8 cellular contexts compared by ENCODE assay signal in the genomic region with DNA sequence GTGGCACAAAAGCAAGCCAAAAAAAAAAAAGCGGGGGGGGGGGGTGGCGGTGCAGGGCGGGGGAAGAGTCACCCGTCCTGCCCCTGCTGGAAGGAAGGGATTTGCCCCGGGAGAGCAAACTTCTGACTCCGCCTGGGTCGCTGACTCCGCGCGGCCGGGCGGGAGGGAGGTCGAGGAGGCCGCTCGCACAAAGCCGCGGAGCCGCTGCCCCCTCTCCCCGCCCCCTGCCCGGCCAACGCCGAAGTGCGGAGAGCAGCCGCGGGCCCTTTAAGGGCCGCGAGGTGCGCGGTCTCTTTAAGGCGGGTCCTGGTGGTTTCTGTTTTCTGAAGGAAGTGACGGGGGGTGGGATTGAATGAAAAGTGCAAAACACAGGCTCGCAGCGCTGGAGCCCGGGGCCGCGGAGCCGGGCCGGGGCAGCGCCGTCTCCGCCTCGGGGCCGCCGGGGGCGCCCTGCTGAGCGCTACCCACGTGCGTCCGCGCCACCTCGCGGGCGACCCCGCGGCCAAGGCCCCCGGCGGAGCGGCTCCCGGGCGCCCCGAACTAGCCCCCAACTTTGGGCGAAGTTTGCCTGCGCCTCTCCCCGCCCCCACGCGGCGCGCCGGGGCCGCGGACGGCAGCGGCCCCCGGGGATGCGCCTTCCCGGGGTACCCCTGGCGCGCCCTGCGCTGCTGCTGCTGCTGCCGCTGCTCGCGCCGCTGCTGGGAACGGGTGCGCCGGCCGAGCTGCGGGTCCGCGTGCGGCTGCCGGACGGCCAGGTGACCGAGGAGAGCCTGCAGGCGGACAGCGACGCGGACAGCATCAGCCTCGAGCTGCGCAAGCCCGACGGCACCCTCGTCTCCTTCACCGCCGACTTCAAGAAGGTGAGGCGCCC. TPM values are rescaled to one million over a fixed set of nuclear protein-coding genes. Genes with fewer than 3 reads are reported as not detected.
DNase-seq lines count a peak whose midpoint lies in the region; ATAC-seq, FAIRE-seq and TF ChIP-seq lines count a peak whose summit lies in the region.

A gene (plus strand): TSS at position 382 of the 871 bp plus-strand sequence. CDS start 248 bp downstream, at position 630.

- peaks cover 2% of the 10 kb centered on the region for H3K36me3 Mint-ChIP-seq in activated T-helper 1 cell treated with anti-CD3 and anti-CD28 coated beads, Interleukin-12 subunit alpha, Interleukin-12 subunit beta, Interleukin-2, Interleukin-4 antibody, amounts not matched to agents 30 ng/mL and 10 ng/mL and 1 ng/mL, durations not matched to agents 14 hours and 24 hours and 36 hours (ENCODE audit: low read depth)
- H3K36me3 Mint-ChIP-seq in naive thymus-derived CD8-positive, alpha-beta T cell, result no peaks in the 10 kb centered on the region
- H3K36me3 Mint-ChIP-seq in stimulated activated naive B cell treated with anti-CD40 and anti-IgM and Interleukin-4, amounts not matched to agents 10 μg/mL and 1 μg/mL and 100 μg/mL, for 72 hours, result no peaks in the 10 kb centered on the region

- no peak for TF ChIP-seq POLR2A in A549 (IDR thresholded peaks at IDR 0.05; ENCODE audit: low read length)

- H3K9me3 ChIP-seq in A549 (no peaks in the 10 kb centered on the region), OCI-LY1 (ENCODE audit: low read length) (no peaks in the 10 kb centered on the region), fibroblast of lung (ENCODE audit: control insufficient read depth, insufficient read depth, low read depth, low read length) (no peaks in the 10 kb centered on the region)

- peak; percentile 31; the same call in 2 of the 3 replicates for TF ChIP-seq CTCF in A549 (IDR thresholded peaks at IDR 0.05)
- no peak for TF ChIP-seq CTCF in OCI-LY1 (IDR thresholded peaks at IDR 0.05; ENCODE audit: low read length)
- no peak for TF ChIP-seq CTCF in fibroblast of lung (conservative IDR thresholded peaks at IDR 0.05 in 1 of 2, IDR thresholded peaks at IDR 0.05 in 1 of 2; ENCODE audit: low read depth in 1 of 2, low read length in 2 of 2)

- H3K4me2 ChIP-seq in A549 (peak within 1 kb of the TSS; percentile 78), OCI-LY1 (ENCODE audit: low read length) (peak within 1 kb of the TSS; percentile 64), fibroblast of lung (ENCODE audit: extremely low read depth, insufficient read depth, low read length) (peak within 1 kb of the TSS; percentile 98)

- WGBS in A549 (ENCODE audit: missing lambda C conversion rate), result 0% methylated on average over 1 of the region's 106 CpGs

- H3K27me3 Mint-ChIP-seq in activated T-helper 1 cell treated with anti-CD3 and anti-CD28 coated beads, Interleukin-12 subunit alpha, Interleukin-12 subunit beta, Interleukin-2, Interleukin-4 antibody, amounts not matched to agents 30 ng/mL and 10 ng/mL and 1 ng/mL, durations not matched to agents 14 hours and 24 hours and 36 hours (ENCODE audit: insufficient read depth), result peaks cover 54% of the 10 kb centered on the region
- peaks cover 0 to 28% (median 13%) of the 10 kb centered on the region in 5 donors for H3K27me3 Mint-ChIP-seq in naive thymus-derived CD8-positive, alpha-beta T cell
- H3K27me3 Mint-ChIP-seq in stimulated activated naive B cell treated with anti-CD40 and anti-IgM and Interleukin-4, amounts not matched to agents 10 μg/mL and 1 μg/mL and 100 μg/mL, for 72 hours, result peaks cover 35% of the 10 kb centered on the region in 2 donors

- no peaks in the 10 kb centered on the region for H3K27me3 ChIP-seq in OCI-LY1 (ENCODE audit: insufficient read depth, low read length)
- H3K27me3 ChIP-seq in fibroblast of lung (ENCODE audit: control insufficient read depth, insufficient read depth, low read length), result no peaks in the 10 kb centered on the region

- H3K4me3 Mint-ChIP-seq in activated T-helper 1 cell treated with anti-CD3 and anti-CD28 coated beads, Interleukin-12 subunit alpha, Interleukin-12 subunit beta, Interleukin-2, Interleukin-4 antibody, amounts not matched to agents 30 ng/mL and 10 ng/mL and 1 ng/mL, durations not matched to agents 14 hours and 24 hours and 36 hours, result peak within 1 kb of the TSS; percentile 92
- H3K4me3 Mint-ChIP-seq in naive thymus-derived CD8-positive, alpha-beta T cell, result peak within 1 kb of the TSS; percentile 89 to 98 (median 95)
- peak within 1 kb of the TSS; percentile 88 to 90 for H3K4me3 Mint-ChIP-seq in stimulated activated naive B cell treated with anti-CD40 and anti-IgM and Interleukin-4, amounts not matched to agents 10 μg/mL and 1 μg/mL and 100 μg/mL, for 72 hours

- POLR2A ChIA-PET in A549 (lab: Yijun Ruan, JAX), result no interaction called here
- POLR2A ChIA-PET in naive thymus-derived CD8-positive, alpha-beta T cell (lab: Charles Lee), result no interaction called here

- DNase-seq in A549 (ENCODE audit: low read depth in 1 of 2, low spot score in 1 of 2), result peak; percentile 51 to 65
- peak; percentile 67 for DNase-seq in activated T-helper 1 cell treated with anti-CD3 and anti-CD28 coated beads, Interleukin-12 subunit alpha, Interleukin-12 subunit beta, Interleukin-2, Interleukin-4 antibody, amounts not matched to agents 30 ng/mL and 10 ng/mL and 1 ng/mL, durations not matched to agents 14 hours and 24 hours and 36 hours (ENCODE audit: low spot score)
- peak; percentile 87 to 90 for DNase-seq in fibroblast of lung (ENCODE audit: low read depth in 2 of 2)
- peak; percentile 45 to 85 (median 66) for DNase-seq in naive thymus-derived CD8-positive, alpha-beta T cell
- peak; percentile 54 for DNase-seq in stimulated activated naive B cell treated with anti-CD40 and anti-IgM and Interleukin-4, amounts not matched to agents 10 μg/mL and 1 μg/mL and 100 μg/mL, for 72 hours

- ATAC-seq in A549, result peak; percentile 75 to 89
- ATAC-seq in GM18520 (IDR thresholded peaks at IDR 0.05; ENCODE audit: unreplicated experiment), result peak; percentile 38
- peak; percentile 85 for ATAC-seq in HG03135 (IDR thresholded peaks at IDR 0.05; ENCODE audit: unreplicated experiment)
- ATAC-seq in naive thymus-derived CD8-positive, alpha-beta T cell, result peak; percentile 92 to 94
- peak; percentile 92 to 94 for ATAC-seq in stimulated activated naive B cell treated with anti-CD40 and anti-IgM and Interleukin-4, amounts not matched to agents 10 μg/mL and 1 μg/mL and 100 μg/mL, for 72 hours (replicated peaks)

- H3K79me2 ChIP-seq in OCI-LY1 (ENCODE audit: insufficient read depth, low read length) (no peaks in the 10 kb centered on the region), fibroblast of lung (ENCODE audit: control insufficient read depth, insufficient read depth, low read length) (peaks cover 30% of the 10 kb centered on the region)

- H3F3A ChIP-seq in OCI-LY1 (ENCODE audit: insufficient read depth, low read length), result no peaks in the 10 kb centered on the region

- peak within 1 kb of the TSS; percentile 76 for H3K27ac Mint-ChIP-seq in activated T-helper 1 cell treated with anti-CD3 and anti-CD28 coated beads, Interleukin-12 subunit alpha, Interleukin-12 subunit beta, Interleukin-2, Interleukin-4 antibody, amounts not matched to agents 30 ng/mL and 10 ng/mL and 1 ng/mL, durations not matched to agents 14 hours and 24 hours and 36 hours
- peak within 1 kb of the TSS; percentile 70 to 96 (median 92) for H3K27ac Mint-ChIP-seq in naive thymus-derived CD8-positive, alpha-beta T cell
- H3K27ac Mint-ChIP-seq in stimulated activated naive B cell treated with anti-CD40 and anti-IgM and Interleukin-4, amounts not matched to agents 10 μg/mL and 1 μg/mL and 100 μg/mL, for 72 hours, result peak within 1 kb of the TSS; percentile 88

- intact Hi-C loops in activated T-helper 1 cell treated with anti-CD3 and anti-CD28 coated beads, Interleukin-12 subunit alpha, Interleukin-12 subunit beta, Interleukin-2, Interleukin-4 antibody, amounts not matched to agents 30 ng/mL and 10 ng/mL and 1 ng/mL, durations not matched to agents 14 hours and 24 hours and 36 hours (cut with micrococcal nuclease), result loop anchor here (1.0 to 2.0 kb wide), 2 partner anchors 37 to 38 kb away; no protein-coding TSS in a partner anchor

- H3K9ac ChIP-seq in OCI-LY1 (ENCODE audit: low read length), result no peak within 1 kb of the TSS; the same call in 1 of the 2 replicates
- peak within 1 kb of the TSS; percentile 65 for H3K9ac ChIP-seq in fibroblast of lung (ENCODE audit: insufficient read depth, low read length)

- TF ChIP-seq EP300 in A549 (IDR thresholded peaks at IDR 0.05), result no peak

- H3K9me3 Mint-ChIP-seq in activated T-helper 1 cell treated with anti-CD3 and anti-CD28 coated beads, Interleukin-12 subunit alpha, Interleukin-12 subunit beta, Interleukin-2, Interleukin-4 antibody, amounts not matched to agents 30 ng/mL and 10 ng/mL and 1 ng/mL, durations not matched to agents 14 hours and 24 hours and 36 hours, result no peaks in the 10 kb centered on the region
- no peaks in the 10 kb centered on the region for H3K9me3 Mint-ChIP-seq in naive thymus-derived CD8-positive, alpha-beta T cell
- no peaks in the 10 kb centered on the region for H3K9me3 Mint-ChIP-seq in stimulated activated naive B cell treated with anti-CD40 and anti-IgM and Interleukin-4, amounts not matched to agents 10 μg/mL and 1 μg/mL and 100 μg/mL, for 72 hours

- peaks cover 13% of the 10 kb centered on the region; the same call in 2 of the 3 replicates for H3K4me1 ChIP-seq in A549
- H3K4me1 ChIP-seq in OCI-LY1 (ENCODE audit: insufficient read depth, low read length, severe bottlenecking), result no peaks in the 10 kb centered on the region
- H3K4me1 ChIP-seq in fibroblast of lung (ENCODE audit: control insufficient read depth, extremely low read depth, insufficient read depth, low read length), result peaks cover 17% of the 10 kb centered on the region

- H4K20me1 ChIP-seq in OCI-LY1 (ENCODE audit: insufficient read depth, low read length), result no peaks in the 10 kb centered on the region
- no peaks in the 10 kb centered on the region for H4K20me1 ChIP-seq in fibroblast of lung (ENCODE audit: control insufficient read depth, extremely low read depth, insufficient read depth, low read length)

- CTCF ChIA-PET in A549 (lab: Yijun Ruan, JAX), result interaction anchor here (0.9 to 1.4 kb wide), 2 partner anchors 19 to 39 kb away, joined by 3 to 6 read pairs; no protein-coding TSS in a partner anchor

- H3K4me1 Mint-ChIP-seq in activated T-helper 1 cell treated with anti-CD3 and anti-CD28 coated beads, Interleukin-12 subunit alpha, Interleukin-12 subunit beta, Interleukin-2, Interleukin-4 antibody, amounts not matched to agents 30 ng/mL and 10 ng/mL and 1 ng/mL, durations not matched to agents 14 hours and 24 hours and 36 hours (ENCODE audit: low read depth), result peaks cover 13% of the 10 kb centered on the region
- peaks cover 13 to 32% (median 25%) of the 10 kb centered on the region in 4 donors for H3K4me1 Mint-ChIP-seq in naive thymus-derived CD8-positive, alpha-beta T cell
- peaks cover 14 to 19% of the 10 kb centered on the region in 2 donors for H3K4me1 Mint-ChIP-seq in stimulated activated naive B cell treated with anti-CD40 and anti-IgM and Interleukin-4, amounts not matched to agents 10 μg/mL and 1 μg/mL and 100 μg/mL, for 72 hours

- no peaks in the 10 kb centered on the region for H3K9me2 ChIP-seq in OCI-LY1 (ENCODE audit: low read depth, low read length)

- H3K36me3 ChIP-seq in OCI-LY1 (ENCODE audit: insufficient read depth, low read length) (no peaks in the 10 kb centered on the region), fibroblast of lung (ENCODE audit: control insufficient read depth, insufficient read depth, low read length) (peaks cover 3% of the 10 kb centered on the region)

- H2AFZ ChIP-seq in OCI-LY1 (ENCODE audit: low read length), result no peak within 1 kb of the TSS
- H2AFZ ChIP-seq in fibroblast of lung (ENCODE audit: low read length), result peak within 1 kb of the TSS; percentile 83

- peak within 1 kb of the TSS; percentile 82 for H3K4me3 ChIP-seq in A549
- peak within 1 kb of the TSS; percentile 52 for H3K4me3 ChIP-seq in OCI-LY1 (ENCODE audit: low read depth, low read length, poor library complexity, severe bottlenecking)
- H3K4me3 ChIP-seq in fibroblast of lung (replicated peaks in 1 of 4; ENCODE audit: control extremely low read depth in 1 of 4, insufficient read depth in 1 of 4, low read depth in 3 of 4, low read length in 4 of 4), result peak within 1 kb of the TSS; percentile 65 to 85 (median 78)

- H3K27ac ChIP-seq in A549, result peak within 1 kb of the TSS; percentile 71 to 91
- H3K27ac ChIP-seq in OCI-LY1 (ENCODE audit: low read depth, low read length, poor library complexity, severe bottlenecking), result no peak within 1 kb of the TSS
- peak within 1 kb of the TSS; percentile 85 for H3K27ac ChIP-seq in fibroblast of lung (ENCODE audit: insufficient read depth, low read length)

- TF ChIP-seq RAD21 in A549 (conservative IDR thresholded peaks at IDR 0.05 in 1 of 2, IDR thresholded peaks at IDR 0.05 in 1 of 2), result no peak

- FAIRE-seq in A549 (lab: Jason Lieb, UNC), result no peak

RNA-seq across cellular contexts. Expression of the gene that starts here (rescaled TPM):
- polyA plus RNA-seq in A549 (2011; rRNA removed) (3.0 and 4.1 TPM in 2 replicates), A549 (2017; fragmentation: RNase III; extraction: RNeasy Plus Mini Kit Qiagen cat#74134 plus additional on column Dnase treatment) (3.4 to 4.2 TPM (median 3.8 TPM) in 3 replicates), fibroblast of lung (22.7 and 27.5 TPM in 2 replicates)
- 6.6 and 8.6 TPM in 2 replicates for polyA plus RNA-seq in A549 (2012; cell fraction: cytosol; rRNA removed)
- 8.6 and 14.9 TPM in 2 replicates for polyA plus RNA-seq in A549 (2012; cell fraction: nucleus; rRNA removed)
- polyA minus RNA-seq in A549 (2011; rRNA and poly(A)+ RNA removed), result 2.7 and 2.9 TPM in 2 replicates
- 6.7 and 7.3 TPM in 2 replicates for total RNA-seq in activated T-helper 1 cell treated with anti-CD3 and anti-CD28 coated beads, Interleukin-12 subunit alpha, Interleukin-12 subunit beta, Interleukin-2, Interleukin-4 antibody, amounts not matched to agents 30 ng/mL and 10 ng/mL and 1 ng/mL, durations not matched to agents 14 hours and 24 hours and 36 hours
- 16.7 and 20.0 TPM in 2 replicates for total RNA-seq in fibroblast of lung
- polyA plus RNA-seq in fibroblast of lung (2012), result 30.1 and 37.0 TPM in 2 replicates
- 28.5 and 32.3 TPM in 2 replicates for polyA minus RNA-seq in fibroblast of lung (ENCODE audit: low replicate concordance)
- 1 to 10 TPM; 5.3 to 8.0 TPM for total RNA-seq in naive thymus-derived CD8-positive, alpha-beta T cell
- 1 to 10 TPM; 3.6 to 6.0 (median 4.1) TPM for polyA plus RNA-seq in naive thymus-derived CD8-positive, alpha-beta T cell

Comparison
In these comparisons a context has a peak if more than half of its experiments do, and no peak if none do; other contexts are left out.
1. ATAC-seq: peak in every context shown above with its lines; median percentile 93 in naive thymus-derived CD8-positive, alpha-beta T cell; 93 in stimulated activated naive B cell treated with anti-CD40 and anti-IgM and Interleukin-4, amounts not matched to agents 10 μg/mL and 1 μg/mL and 100 μg/mL, for 72 hours; 85 in HG03135; 82 in A549; 38 in GM18520.